Comparison of ENCODE assay signal across 12 cellular contexts in the genomic region with DNA sequence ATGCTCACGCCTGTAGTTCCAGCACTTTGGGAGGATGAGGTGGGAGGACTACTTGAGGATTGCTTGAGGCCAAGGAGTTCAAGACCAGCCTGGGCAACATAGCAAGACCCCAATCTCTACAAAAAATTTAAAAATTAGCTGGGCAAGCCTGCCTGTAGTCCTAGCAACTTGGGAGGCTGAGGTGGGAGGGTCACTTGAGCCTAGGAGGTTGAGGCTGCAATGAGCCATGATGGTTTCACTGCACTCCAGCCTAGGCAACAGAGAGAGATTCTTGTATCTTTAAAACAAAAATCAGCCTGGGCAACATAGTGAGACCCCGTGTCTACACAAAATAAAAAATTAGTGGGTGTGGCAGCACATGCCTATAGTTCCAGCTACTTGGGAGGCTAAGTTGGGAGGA. TPM values are rescaled to one million over a fixed set of nuclear protein-coding genes. Genes with fewer than 3 reads are reported as not detected.
A peak's percentile ranks its signal among the peaks of the same experiment; 100 is the strongest.
DNase-seq lines count a peak whose midpoint lies in the region; ATAC-seq and TF ChIP-seq lines count a peak whose summit lies in the region.
"Had no signal": no experiment of that assay in that cellular context is flagged by ENCODE, and none has a peak within 500 bp of the region (broad histone marks: within the 10 kb centered on the region; RNA-seq: fewer than 3 reads in every experiment).

No MANE protein-coding gene starts in this region.

- ATAC-seq in activated T-cell treated with anti-CD3 and anti-CD28 coated beads, Interleukin-2, amount 50 U/mL, for 4 hours = no peak
- no peak for ATAC-seq in GM19328 (IDR thresholded peaks at IDR 0.05; ENCODE audit: unreplicated experiment)

- H2AFZ ChIP-seq in neural progenitor cell (replicated peaks) = no peak overlapping the region

- peaks cover 39% of the 10 kb centered on the region for H3K4me1 Mint-ChIP-seq in activated T-cell treated with anti-CD3 and anti-CD28 coated beads, Interleukin-2, amount 50 U/mL, for 4 hours (ENCODE audit: low read depth)
- H3K4me1 Mint-ChIP-seq in IgD-negative memory B cell = peaks cover 29 to 41% (median 30%) of the 10 kb centered on the region in 3 donors
- peaks cover 34% of the 10 kb centered on the region for H3K4me1 Mint-ChIP-seq in activated naive CD8-positive, alpha-beta T cell treated with anti-CD3 and anti-CD28 coated beads for 36 hours
- H3K4me1 Mint-ChIP-seq in neural progenitor cell = peaks cover 19% of the 10 kb centered on the region

- H3F3A ChIP-seq in neural progenitor cell (ENCODE audit: low read depth) = no peaks in the 10 kb centered on the region

- H3K36me3 ChIP-seq in neural progenitor cell (no peaks in the 10 kb centered on the region), BE2C (no peaks in the 10 kb centered on the region)
- H3K36me3 ChIP-seq: WERI-Rb-1 had no signal

- TF ChIP-seq CTCF in neural progenitor cell (IDR thresholded peaks at IDR 0.05) = no peak
- TF ChIP-seq CTCF in BE2C (IDR thresholded peaks at IDR 0.05; ENCODE audit: low read depth, low read length) = no peak

- no peak overlapping the region for H3K9ac ChIP-seq in neural progenitor cell

- no peak overlapping the region for H3K4me2 ChIP-seq in neural progenitor cell

- no peaks in the 10 kb centered on the region for H3K27me3 ChIP-seq in neural progenitor cell
- no peaks in the 10 kb centered on the region for H3K27me3 ChIP-seq in BE2C

- H3K4me3 Mint-ChIP-seq in activated T-cell treated with anti-CD3 and anti-CD28 coated beads, Interleukin-2, amount 50 U/mL, for 4 hours = peak overlapping the region; percentile 86
- H3K4me3 Mint-ChIP-seq in IgD-negative memory B cell (peak overlapping the region; percentile 70 to 95 (median 86)), neural progenitor cell (peak overlapping the region; percentile 85)
- H3K4me3 Mint-ChIP-seq in activated naive CD8-positive, alpha-beta T cell treated with anti-CD3 and anti-CD28 coated beads for 36 hours = peak overlapping the region; percentile 91

- no peaks in the 10 kb centered on the region for H3K9me3 ChIP-seq in neural progenitor cell (ENCODE audit: low read depth)
- no peaks in the 10 kb centered on the region for H3K9me3 ChIP-seq in BE2C

- peaks cover 24% of the 10 kb centered on the region for H3K79me2 ChIP-seq in neural progenitor cell (ENCODE audit: low read depth)

- H3K27ac ChIP-seq in neural progenitor cell = no peak overlapping the region
- H3K27ac ChIP-seq: WERI-Rb-1 had no signal

- DNase-seq in activated T-cell treated with anti-CD3 and anti-CD28 coated beads, Interleukin-2, amount 50 U/mL, for 4 hours = no peak
- DNase-seq in activated T-cell treated with anti-CD3 and anti-CD28 coated beads for 4 hours = no peak
- DNase-seq in activated naive CD8-positive, alpha-beta T cell treated with anti-CD3 and anti-CD28 coated beads for 36 hours = no peak
- no peak for DNase-seq in neural progenitor cell (ENCODE audit: low spot score)
- no peak for DNase-seq in retina
- no peak for DNase-seq in BE2C
- DNase-seq: activated effector memory CD4-positive, alpha-beta T cell treated with Interleukin-2 at 50 U/mL for 16 hours; MM.1S; SHP77 treated with DMSO at 0.1 percent for 48 hours; WERI-Rb-1 had no signal

- H3K36me3 Mint-ChIP-seq in activated T-cell treated with anti-CD3 and anti-CD28 coated beads, Interleukin-2, amount 50 U/mL, for 4 hours (ENCODE audit: insufficient read depth) = no peaks in the 10 kb centered on the region
- peaks cover 4% of the 10 kb centered on the region for H3K36me3 Mint-ChIP-seq in IgD-negative memory B cell
- H3K36me3 Mint-ChIP-seq in activated naive CD8-positive, alpha-beta T cell treated with anti-CD3 and anti-CD28 coated beads for 36 hours = peaks cover 20% of the 10 kb centered on the region
- H3K36me3 Mint-ChIP-seq in neural progenitor cell = no peaks in the 10 kb centered on the region

- H3K4me1 ChIP-seq in neural progenitor cell = no peaks in the 10 kb centered on the region
- H3K4me1 ChIP-seq in BE2C = no peaks in the 10 kb centered on the region; the same call in 1 of the 2 replicates

- no peaks in the 10 kb centered on the region for H3K27me3 Mint-ChIP-seq in activated T-cell treated with anti-CD3 and anti-CD28 coated beads, Interleukin-2, amount 50 U/mL, for 4 hours (ENCODE audit: low read depth)
- H3K27me3 Mint-ChIP-seq in IgD-negative memory B cell (no peaks in the 10 kb centered on the region), neural progenitor cell (ENCODE audit: insufficient read depth, low read depth) (no peaks in the 10 kb centered on the region)
- H3K27me3 Mint-ChIP-seq in activated naive CD8-positive, alpha-beta T cell treated with anti-CD3 and anti-CD28 coated beads for 36 hours = no peaks in the 10 kb centered on the region

- H3K27ac Mint-ChIP-seq in IgD-negative memory B cell (peak overlapping the region in 2 of 3 donors; percentile 37 to 44), neural progenitor cell (no peak overlapping the region)
- peak overlapping the region; percentile 54 for H3K27ac Mint-ChIP-seq in activated naive CD8-positive, alpha-beta T cell treated with anti-CD3 and anti-CD28 coated beads for 36 hours

- H3K9me3 Mint-ChIP-seq in activated T-cell treated with anti-CD3 and anti-CD28 coated beads, Interleukin-2, amount 50 U/mL, for 4 hours = no peaks in the 10 kb centered on the region
- H3K9me3 Mint-ChIP-seq in IgD-negative memory B cell (no peaks in the 10 kb centered on the region), neural progenitor cell (peaks cover 11% of the 10 kb centered on the region)
- no peaks in the 10 kb centered on the region for H3K9me3 Mint-ChIP-seq in activated naive CD8-positive, alpha-beta T cell treated with anti-CD3 and anti-CD28 coated beads for 36 hours

- no peaks in the 10 kb centered on the region for H4K20me1 ChIP-seq in neural progenitor cell (ENCODE audit: low read depth)

- H3K4me3 ChIP-seq in neural progenitor cell = no peak overlapping the region
- H3K4me3 ChIP-seq in BE2C (ENCODE audit: low read depth, low read length) = no peak overlapping the region

RNA-seq across cellular contexts. Expression of a gene that starts 1.9 kb away (rescaled TPM):
- 10 to 100 TPM; 10.0 to 13.2 (median 12.5) TPM for total RNA-seq in activated T-cell treated with anti-CD3 and anti-CD28 coated beads, Interleukin-2, amount 50 U/mL, for 4 hours
- polyA plus RNA-seq in IgD-negative memory B cell = 8.6 TPM
- total RNA-seq in activated naive CD8-positive, alpha-beta T cell treated with anti-CD3 and anti-CD28 coated beads for 36 hours = 1 to 10 TPM; 8.8 TPM
- 5.1 and 6.5 TPM in 2 replicates for total RNA-seq in neural progenitor cell (ENCODE audit: low replicate concordance)
- 5.9 TPM for polyA plus RNA-seq in BE2C (2012; ENCODE audit: insufficient read depth, insufficient read length, low read depth)
